14 cellular contexts compared by ENCODE assay signal in genomic region chr3:31157028-31157694, GRCh38.
A peak's percentile ranks its signal among the peaks of the same experiment; 100 is the strongest.
DNase-seq lines count a peak whose midpoint lies in the region; TF ChIP-seq lines count a peak whose summit lies in the region.
"Had no signal": no experiment of that assay in that cellular context is flagged by ENCODE, and none has a peak within 500 bp of the region (broad histone marks: within the 10 kb centered on the region; RNA-seq: fewer than 3 reads in every experiment).

No MANE protein-coding gene starts in this region.

- in situ Hi-C loops in GM13977 (cut with MboI; ENCODE audit: low pct_unique_long_range_greater_than_20kb, low sequenced_read_pairs, unreplicated experiment) = no loop called here

- TF ChIP-seq CTCF in CD14-positive monocyte (IDR thresholded peaks at IDR 0.05) = peak; percentile 11
- peak; percentile 24 for TF ChIP-seq CTCF in GM13977 (IDR thresholded peaks at IDR 0.05; ENCODE audit: extremely low read depth, insufficient read depth, missing control alignments)

- H3K9me3 Mint-ChIP-seq in CD14-positive monocyte = peaks cover 0 to 3% (median under 1%) of the 10 kb centered on the region in 7 donors
- no peaks in the 10 kb centered on the region for H3K9me3 Mint-ChIP-seq in dendritic cell treated with granulocyte-macrophage colony-stimulating factor and Interleukin-4, amounts not matched to agents 40 ng/mL and 50 ng/mL, for 4 days
- H3K9me3 Mint-ChIP-seq: central memory CD8-positive, alpha-beta T cell; stimulated activated effector memory CD8-positive, alpha-beta T cell treated with anti-CD3 and anti-CD28 coated beads, Interleukin-12 subunit alpha, Interleukin-12 subunit beta, amount 100 ng/mL, for 72 hours had no signal

- DNase-seq in CD14-positive monocyte (ENCODE audit: low spot score) (no peak), GM13977 (ENCODE audit: low spot score) (no peak), NAMALWA (ENCODE audit: low spot score) (peak; percentile 7), erythroblast (lab: John Stamatoyannopoulos, UW) (no peak), NK-92 (lab: John Stamatoyannopoulos, UW; ENCODE audit: unreplicated experiment) (no peak), posterior vena cava (ENCODE audit: low spot score) (no peak), pons (ENCODE audit: low spot score) (no peak)
- DNase-seq: activated CD4-positive, CD25-positive, alpha-beta regulatory T cell treated with anti-CD3 and anti-CD28 coated beads, Interleukin-2, amount 50 U/mL, for 72 hours; activated effector memory CD4-positive, alpha-beta T cell treated with Interleukin-2 at 50 U/mL for 16 hours; Caco-2; mesenchymal stem cell had no signal

- peak overlapping the region; percentile 72 to 88 for H3K4me3 Mint-ChIP-seq in CD14-positive monocyte
- H3K4me3 Mint-ChIP-seq in dendritic cell treated with granulocyte-macrophage colony-stimulating factor and Interleukin-4, amounts not matched to agents 40 ng/mL and 50 ng/mL, for 4 days = peak overlapping the region; percentile 55
- H3K4me3 Mint-ChIP-seq: central memory CD8-positive, alpha-beta T cell; stimulated activated effector memory CD8-positive, alpha-beta T cell treated with anti-CD3 and anti-CD28 coated beads, Interleukin-12 subunit alpha, Interleukin-12 subunit beta, amount 100 ng/mL, for 72 hours had no signal

- peaks cover 0 to 3% (median 2%) of the 10 kb centered on the region in 3 donors for H3K27me3 Mint-ChIP-seq in CD14-positive monocyte (ENCODE audit: low read depth in 3 of 3)
- no peaks in the 10 kb centered on the region for H3K27me3 Mint-ChIP-seq in dendritic cell treated with granulocyte-macrophage colony-stimulating factor and Interleukin-4, amounts not matched to agents 40 ng/mL and 50 ng/mL, for 4 days
- H3K27me3 Mint-ChIP-seq: central memory CD8-positive, alpha-beta T cell had no signal

- H3K4me1 Mint-ChIP-seq in CD14-positive monocyte = peaks cover 8% of the 10 kb centered on the region
- peaks cover 9% of the 10 kb centered on the region for H3K4me1 Mint-ChIP-seq in dendritic cell treated with granulocyte-macrophage colony-stimulating factor and Interleukin-4, amounts not matched to agents 40 ng/mL and 50 ng/mL, for 4 days (ENCODE audit: low read depth)

- H3K36me3 Mint-ChIP-seq in CD14-positive monocyte = no peaks in the 10 kb centered on the region
- no peaks in the 10 kb centered on the region for H3K36me3 Mint-ChIP-seq in dendritic cell treated with granulocyte-macrophage colony-stimulating factor and Interleukin-4, amounts not matched to agents 40 ng/mL and 50 ng/mL, for 4 days (ENCODE audit: low read depth)
- H3K36me3 Mint-ChIP-seq: stimulated activated effector memory CD8-positive, alpha-beta T cell treated with anti-CD3 and anti-CD28 coated beads, Interleukin-12 subunit alpha, Interleukin-12 subunit beta, amount 100 ng/mL, for 72 hours had no signal

- H3K27ac Mint-ChIP-seq in CD14-positive monocyte = peak overlapping the region in 6 of 7 donors; percentile 12 to 72 (median 24)
- H3K27ac Mint-ChIP-seq in dendritic cell treated with granulocyte-macrophage colony-stimulating factor and Interleukin-4, amounts not matched to agents 40 ng/mL and 50 ng/mL, for 4 days = peak overlapping the region; percentile 26
- H3K27ac Mint-ChIP-seq: stimulated activated effector memory CD8-positive, alpha-beta T cell treated with anti-CD3 and anti-CD28 coated beads, Interleukin-12 subunit alpha, Interleukin-12 subunit beta, amount 100 ng/mL, for 72 hours had no signal

- TF ChIP-seq POLR2A in erythroblast (IDR thresholded peaks at IDR 0.05; ENCODE audit: low read length) = no peak

- intact Hi-C loops in CD14-positive monocyte (cut with micrococcal nuclease) = loop anchor here in 1 of 2 donors (2.0 kb wide), 1 partner anchor 26 kb away; no protein-coding TSS in a partner anchor
- intact Hi-C loops in dendritic cell treated with granulocyte-macrophage colony-stimulating factor and Interleukin-4, amounts not matched to agents 40 ng/mL and 50 ng/mL, for 4 days (cut with micrococcal nuclease) = loop anchor here (10.0 kb wide), 1 partner anchor 218 kb away; no protein-coding TSS in a partner anchor
- intact Hi-C loops in posterior vena cava (cut with DNase I) = no loop called here
